10 cellular contexts compared by ENCODE assay signal in genomic region chr10:133324857-133325260, GRCh38. TPM values are rescaled to one million over a fixed set of nuclear protein-coding genes. Genes with fewer than 3 reads are reported as not detected.
DNase-seq lines count a peak whose midpoint lies in the region; ATAC-seq, FAIRE-seq and TF ChIP-seq lines count a peak whose summit lies in the region.
"Had no signal": no experiment of that assay in that cellular context is flagged by ENCODE, and none has a peak within 500 bp of the region (broad histone marks: within the 10 kb centered on the region; RNA-seq: fewer than 3 reads in every experiment).

No MANE protein-coding gene starts in this region.

- H3K4me1 ChIP-seq in Caco-2 = peaks cover 11% of the 10 kb centered on the region; the same call in 1 of the 2 replicates
- peaks cover 24% of the 10 kb centered on the region for H3K4me1 ChIP-seq in Karpas-422 (ENCODE audit: low read length)
- peaks cover 19% of the 10 kb centered on the region for H3K4me1 ChIP-seq in neuron (ENCODE audit: insufficient read depth, low read length)
- peaks cover 0 to 3% of the 10 kb centered on the region in 2 donors for H3K4me1 ChIP-seq in small intestine (ENCODE audit: control insufficient read depth in 2 of 2, insufficient read depth in 1 of 2, low read depth in 1 of 2, low read length in 1 of 2)
- H3K4me1 ChIP-seq in gastrocnemius medialis = peaks cover 0 to 4% of the 10 kb centered on the region in 2 donors

- no peaks in the 10 kb centered on the region for H3K27me3 ChIP-seq in Caco-2 (replicated peaks; ENCODE audit: control insufficient read depth, insufficient read depth, low read length)
- no peaks in the 10 kb centered on the region for H3K27me3 ChIP-seq in Karpas-422 (ENCODE audit: low read length)
- H3K27me3 ChIP-seq in dorsolateral prefrontal cortex = peaks cover 0 to 45% (median 21%) of the 10 kb centered on the region in 45 donors
- H3K27me3 ChIP-seq in neuron (ENCODE audit: insufficient read depth, low read length) = peaks cover 36% of the 10 kb centered on the region
- H3K27me3 ChIP-seq in small intestine (ENCODE audit: control insufficient read depth in 2 of 2, insufficient read depth in 2 of 2, low read length in 2 of 2) = peaks cover 3 to 33% of the 10 kb centered on the region in 2 donors
- peaks cover 54 to 77% (median 57%) of the 10 kb centered on the region in 3 donors for H3K27me3 ChIP-seq in gastrocnemius medialis

- POLR2A ChIA-PET in Caco-2 (lab: Charles Lee) = interaction anchor here (0.7 to 0.9 kb wide), 2 partner anchors 27 to 54 kb away, joined by 4 to 7 read pairs; partner anchors contain the start of gene PAOX

- no peak overlapping the region for H3K27ac Mint-ChIP-seq in Caco-2 (ENCODE audit: unreplicated experiment)

- H3K27me3 Mint-ChIP-seq in Caco-2 (ENCODE audit: insufficient read depth, unreplicated experiment) = peaks cover 6% of the 10 kb centered on the region

- H3K4me3 Mint-ChIP-seq in Caco-2 (ENCODE audit: unreplicated experiment) = peak overlapping the region; percentile 86

- H3K9me3 Mint-ChIP-seq in Caco-2 (ENCODE audit: unreplicated experiment) = peaks cover 9% of the 10 kb centered on the region

- no peak for ATAC-seq in gastrocnemius medialis

- no peak for DNase-seq in Caco-2
- DNase-seq in Karpas-422 = no peak
- no peak for DNase-seq in dorsolateral prefrontal cortex
- no peak for DNase-seq in small intestine
- no peak for DNase-seq in NCI-H1694 (lab: John Stamatoyannopoulos, UW)
- no peak for DNase-seq in cerebellar cortex (ENCODE audit: low spot score)
- no peak for DNase-seq in gastrocnemius medialis
- DNase-seq: NCI-H446 treated with DMSO at 0.1 percent for 48 hours had no signal

- H3K36me3 ChIP-seq in Caco-2 (ENCODE audit: control insufficient read depth, insufficient read depth, low read length) (no peaks in the 10 kb centered on the region), Karpas-422 (ENCODE audit: insufficient read depth, low read length) (no peaks in the 10 kb centered on the region), neuron (ENCODE audit: insufficient read depth, low read length) (no peaks in the 10 kb centered on the region), small intestine (ENCODE audit: control insufficient read depth in 2 of 2, insufficient read depth in 2 of 2, low read length in 2 of 2) (no peaks in the 10 kb centered on the region), gastrocnemius medialis (no peaks in the 10 kb centered on the region)

- no peaks in the 10 kb centered on the region; the same call in 1 of the 2 replicates for H4K20me1 ChIP-seq in Karpas-422 (ENCODE audit: insufficient read depth, low read depth, low read length)

- H3K79me2 ChIP-seq in Karpas-422 (ENCODE audit: low read length) = no peaks in the 10 kb centered on the region

- H3K4me1 Mint-ChIP-seq in Caco-2 (ENCODE audit: low read depth, unreplicated experiment) = peaks cover 7% of the 10 kb centered on the region

- no TSS peak for BruUV-seq in Caco-2 (replicated peaks; lab: Mats Ljungman, UMichigan)

- in situ Hi-C loops in gastrocnemius medialis (cut with MboI; ENCODE audit: low sequenced_read_pairs in 4 of 4) = no loop called here

- TF ChIP-seq CTCF in Caco-2 (IDR thresholded peaks at IDR 0.05; ENCODE audit: insufficient read depth in 1 of 2, low read depth in 1 of 2, low read length in 1 of 2, severe bottlenecking in 1 of 2, unreplicated experiment in 1 of 2) = no peak
- no peak for TF ChIP-seq CTCF in dorsolateral prefrontal cortex (IDR thresholded peaks at IDR 0.05 in 54 of 56, conservative IDR thresholded peaks at IDR 0.05 in 2 of 56; ENCODE audit: low read depth in 1 of 56, partially characterized antibody in 56 of 56)
- TF ChIP-seq CTCF in gastrocnemius medialis (IDR thresholded peaks at IDR 0.05 in 4 of 5, conservative IDR thresholded peaks at IDR 0.05 in 1 of 5) = no peak

- H3K4me3 ChIP-seq in Caco-2 (ENCODE audit: low read depth, low read length) = no peak overlapping the region
- H3K4me3 ChIP-seq in Karpas-422 (ENCODE audit: low read length) = peak overlapping the region; percentile 29; the same call in 1 of the 2 replicates
- H3K4me3 ChIP-seq in dorsolateral prefrontal cortex = peak overlapping the region in 52 of 59 donors; percentile 22 to 68 (median 50)
- H3K4me3 ChIP-seq in neuron (ENCODE audit: low read length) = peak overlapping the region; percentile 50
- H3K4me3 ChIP-seq in small intestine (ENCODE audit: low read depth in 1 of 2, low read length in 2 of 2) = peak overlapping the region in 1 of 2 donors; percentile 2
- H3K4me3 ChIP-seq in gastrocnemius medialis = peak overlapping the region in 2 of 4 donors; percentile 36 to 44

- peak overlapping the region; percentile 52 for H3K9ac ChIP-seq in Karpas-422 (ENCODE audit: low read length)

- intact Hi-C loops in Caco-2 (cut with micrococcal nuclease; ENCODE audit: unreplicated experiment) = loop anchor here (5.0 kb wide), 1 partner anchor 67 kb away; the partner anchor contains the start of gene MTG1
- intact Hi-C loops in dorsolateral prefrontal cortex (cut with DNase I) = loop anchor here (5.0 kb wide), 2 partner anchors 47 to 52 kb away; partner anchors contain the start of genes ECHS1 (in 1 of the 2) and PAOX (in 1 of the 2)
- intact Hi-C loops in gastrocnemius medialis (cut with DNase I; ENCODE audit: low total_unique reads) = loop anchor here (10.0 kb wide), 1 partner anchor 200 kb away; the partner anchor contains the start of gene CYP2E1

- H3K4me2 ChIP-seq in Karpas-422 (ENCODE audit: low read depth, low read length, poor library complexity, severe bottlenecking) = peak overlapping the region; percentile 56

- H3K27ac ChIP-seq in Karpas-422 (ENCODE audit: low read length) (no peak overlapping the region), dorsolateral prefrontal cortex (peak overlapping the region in 6 of 59 donors; percentile 1 to 51 (median 19)), small intestine (ENCODE audit: low read depth in 1 of 2, low read length in 1 of 2) (no peak overlapping the region), gastrocnemius medialis (no peak overlapping the region)

- no peaks in the 10 kb centered on the region for H3K9me2 ChIP-seq in Karpas-422 (replicated peaks; ENCODE audit: insufficient read depth, low read length)

- peaks cover 8% of the 10 kb centered on the region for H3K36me3 Mint-ChIP-seq in Caco-2 (ENCODE audit: insufficient read depth, unreplicated experiment)

- WGBS in small intestine, 3 donors = 11 to 20% (median 13%) methylated on average over 10 to 20 of the region's 20 CpGs

- H3K9me3 ChIP-seq in Caco-2 (peaks cover 13% of the 10 kb centered on the region), Karpas-422 (ENCODE audit: low read length) (no peaks in the 10 kb centered on the region), neuron (ENCODE audit: low read length) (no peaks in the 10 kb centered on the region), small intestine (ENCODE audit: control insufficient read depth, low read depth) (no peaks in the 10 kb centered on the region), gastrocnemius medialis (no peaks in the 10 kb centered on the region)

- CTCF ChIA-PET in Caco-2 (lab: Charles Lee) = interaction anchor here (0.8 kb wide), 2 partner anchors 11 to 67 kb away, joined by 3 to 6 read pairs; no protein-coding TSS in a partner anchor

- TF ChIP-seq POLR2A in gastrocnemius medialis (IDR thresholded peaks at IDR 0.05) = no peak

- H2AFZ ChIP-seq in Karpas-422 (ENCODE audit: low read length) (0 out of 2 replicates have a peak overlapping the region, but pooled peaks have one; percentile 21), neuron (ENCODE audit: low read depth, low read length) (peak overlapping the region; percentile 76)

- no peak for FAIRE-seq in small intestine (lab: Jason Lieb, UNC)

RNA-seq across cellular contexts. Expression of gene CALY, which starts 11.8 kb away (rescaled TPM):
- not detected in 2 replicates for total RNA-seq in Caco-2 (2022)
- not detected in 2 replicates for total RNA-seq in Karpas-422 (2014; rRNA removed; shearing (Covaris generic); ENCODE audit: low replicate concordance)
- total RNA-seq in dorsolateral prefrontal cortex = 100 to 1,000 TPM in 119 of 120 experiments, 10 to 100 TPM in 1; 79.8 to 353 (median 247) TPM
- 1 to 10 TPM in 1 of 3 donors, not detected in 2; 3.0 TPM for polyA plus RNA-seq in small intestine
- not detected for total RNA-seq in gastrocnemius medialis
- total RNA-seq: myocyte had no signal

RNA-seq across cellular contexts. Expression of gene ZNF511, which starts 16.1 kb away (rescaled TPM):
- 98.5 and 112 TPM in 2 replicates for total RNA-seq in Caco-2 (2022)
- total RNA-seq in Karpas-422 (2014; rRNA removed; shearing (Covaris generic); ENCODE audit: low replicate concordance) = 14.0 and 38.6 TPM in 2 replicates
- total RNA-seq in dorsolateral prefrontal cortex = 10 to 100 TPM; 15.3 to 36.6 (median 26.1) TPM
- 10 to 100 TPM; 43.8 to 61.5 (median 53.9) TPM for polyA plus RNA-seq in small intestine
- total RNA-seq in gastrocnemius medialis = 10 to 100 TPM; 25.0 to 49.5 (median 41.9) TPM

RNA-seq across cellular contexts. Expression of gene TUBGCP2, which starts 16.2 kb away (rescaled TPM):
- total RNA-seq in Caco-2 (2022) = 92.2 and 93.3 TPM in 2 replicates
- 21.4 and 29.5 TPM in 2 replicates for total RNA-seq in Karpas-422 (2014; rRNA removed; shearing (Covaris generic); ENCODE audit: low replicate concordance)
- total RNA-seq in dorsolateral prefrontal cortex = 10 to 100 TPM; 43.1 to 87.2 (median 61.0) TPM
- 100 to 1,000 TPM in 2 of 3 donors, 10 to 100 TPM in 1; 43.1 to 173 (median 126) TPM for polyA plus RNA-seq in small intestine
- 10 to 100 TPM; 21.5 to 43.8 (median 36.5) TPM for total RNA-seq in gastrocnemius medialis

RNA-seq across cellular contexts. Expression of gene PRAP1, which starts 22.3 kb away (rescaled TPM):
- total RNA-seq in Caco-2 (2022) = 0.34 TPM in 1 of 2 replicates, not detected in the other
- total RNA-seq in Karpas-422 (2014; rRNA removed; shearing (Covaris generic); ENCODE audit: low replicate concordance) = not detected in 2 replicates
- 1 to 10 TPM in 3 of 120 experiments, under 1 TPM in 10, not detected in 107; 0.54 to 1.3 (median 0.75) TPM for total RNA-seq in dorsolateral prefrontal cortex
- polyA plus RNA-seq in small intestine = 1,000 to 10,000 TPM in 2 of 3 donors, 100 to 1,000 TPM in 1; 284 to 2,052 (median 1,424) TPM
- 1 to 10 TPM in 2 of 4 donors, under 1 TPM in 1, not detected in 1; 0.59 to 1.4 (median 1.1) TPM for total RNA-seq in gastrocnemius medialis
- total RNA-seq: myocyte had no signal

RNA-seq across cellular contexts. Expression of gene FUOM, which starts 33.0 kb away (rescaled TPM):
- 108 and 119 TPM in 2 replicates for total RNA-seq in Caco-2 (2022)
- total RNA-seq in Karpas-422 (2014; rRNA removed; shearing (Covaris generic); ENCODE audit: low replicate concordance) = 0.97 and 1.5 TPM in 2 replicates
- 1 to 10 TPM in 119 of 120 experiments, under 1 TPM in 1; 0.85 to 9.8 (median 4.0) TPM for total RNA-seq in dorsolateral prefrontal cortex
- polyA plus RNA-seq in small intestine = 100 to 1,000 TPM in 2 of 3 donors, 10 to 100 TPM in 1; 89.8 to 320 (median 240) TPM
- 1 to 10 TPM; 3.2 to 8.9 (median 5.6) TPM for total RNA-seq in gastrocnemius medialis

Comparison
In these comparisons a context has a peak if more than half of its experiments do, and no peak if none do; other contexts are left out.
1. RNA of gene CALY, which starts 11.8 kb away (total RNA-seq): 79.8 to 353 TPM in dorsolateral prefrontal cortex; not detected in Caco-2, not detected in Karpas-422 and not detected in gastrocnemius medialis; every median in the first group is over 10 times any median in the second.